2 cellular contexts compared by ENCODE assay signal in the genomic region with DNA sequence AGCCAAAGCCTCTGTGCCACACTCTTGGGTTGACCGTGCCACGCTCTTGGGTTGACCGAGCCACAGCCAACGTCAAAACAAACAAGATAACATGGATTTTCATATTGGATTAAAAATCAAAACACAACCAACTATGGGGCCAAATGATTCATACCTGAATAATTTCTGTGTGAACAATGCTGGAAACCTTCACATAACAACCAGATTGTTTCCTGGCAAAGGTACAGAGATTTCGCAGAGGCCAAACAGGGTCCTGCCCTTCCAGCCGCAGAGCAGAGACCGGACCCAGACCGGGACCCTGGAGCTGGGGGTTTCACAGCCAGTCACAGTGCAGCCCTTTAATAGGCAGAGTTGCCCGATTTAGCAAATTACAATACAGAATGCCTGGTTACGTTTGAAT.
TF ChIP-seq lines count a peak whose summit lies in the region.

No MANE protein-coding gene starts in this region.

TF ChIP-seq in IMR-90, 13 proteins besides CTCF, POLR2A, EP300 and RAD21:
- TF ChIP-seq FOS (IDR thresholded peaks at IDR 0.05; ENCODE audit: low read depth, low read length), result no peak
- TF ChIP-seq, protein P1, sequence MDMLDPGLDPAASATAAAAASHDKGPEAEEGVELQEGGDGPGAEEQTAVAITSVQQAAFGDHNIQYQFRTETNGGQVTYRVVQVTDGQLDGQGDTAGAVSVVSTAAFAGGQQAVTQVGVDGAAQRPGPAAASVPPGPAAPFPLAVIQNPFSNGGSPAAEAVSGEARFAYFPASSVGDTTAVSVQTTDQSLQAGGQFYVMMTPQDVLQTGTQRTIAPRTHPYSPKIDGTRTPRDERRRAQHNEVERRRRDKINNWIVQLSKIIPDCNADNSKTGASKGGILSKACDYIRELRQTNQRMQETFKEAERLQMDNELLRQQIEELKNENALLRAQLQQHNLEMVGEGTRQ (IDR thresholded peaks at IDR 0.05; ENCODE audit: low read depth, low read length), result no peak
- no peak for TF ChIP-seq MAFK (IDR thresholded peaks at IDR 0.05; ENCODE audit: low read depth, low read length)
- no peak for TF ChIP-seq NFE2L2 (IDR thresholded peaks at IDR 0.05; ENCODE audit: low read depth, low read length)
- TF ChIP-seq SMC3 (IDR thresholded peaks at IDR 0.05; ENCODE audit: low read depth, low read length), result no peak
- no peak for TF ChIP-seq CEBPB (IDR thresholded peaks at IDR 0.05; ENCODE audit: low read depth, low read length)
- no peak for TF ChIP-seq MAZ (IDR thresholded peaks at IDR 0.05; ENCODE audit: borderline replicate concordance, low read depth, low read length)
- no peak for TF ChIP-seq CHD1 (IDR thresholded peaks at IDR 0.05; ENCODE audit: low read depth, low read length)
- TF ChIP-seq RFX5 (IDR thresholded peaks at IDR 0.05; ENCODE audit: low read depth, low read length), result no peak
- no peak for TF ChIP-seq RCOR1 (IDR thresholded peaks at IDR 0.05; ENCODE audit: insufficient replicate concordance, low read length)
- TF ChIP-seq, protein P2, sequence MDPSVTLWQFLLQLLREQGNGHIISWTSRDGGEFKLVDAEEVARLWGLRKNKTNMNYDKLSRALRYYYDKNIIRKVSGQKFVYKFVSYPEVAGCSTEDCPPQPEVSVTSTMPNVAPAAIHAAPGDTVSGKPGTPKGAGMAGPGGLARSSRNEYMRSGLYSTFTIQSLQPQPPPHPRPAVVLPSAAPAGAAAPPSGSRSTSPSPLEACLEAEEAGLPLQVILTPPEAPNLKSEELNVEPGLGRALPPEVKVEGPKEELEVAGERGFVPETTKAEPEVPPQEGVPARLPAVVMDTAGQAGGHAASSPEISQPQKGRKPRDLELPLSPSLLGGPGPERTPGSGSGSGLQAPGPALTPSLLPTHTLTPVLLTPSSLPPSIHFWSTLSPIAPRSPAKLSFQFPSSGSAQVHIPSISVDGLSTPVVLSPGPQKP (IDR thresholded peaks at IDR 0.05; ENCODE audit: borderline replicate concordance, low read depth, low read length), result no peak
- TF ChIP-seq MXI1 (IDR thresholded peaks at IDR 0.05; ENCODE audit: borderline replicate concordance, low read depth, low read length), result no peak
- TF ChIP-seq BHLHE40 (IDR thresholded peaks at IDR 0.05; ENCODE audit: low read depth, low read length), result no peak

TF ChIP-seq in GM23338, 12 proteins besides CTCF, POLR2A, EP300 and RAD21:
- TF ChIP-seq ZNF331 (CRISPR knock-in tag; IDR thresholded peaks at IDR 0.05; ENCODE audit: low read depth) (no peak), POLR2AphosphoS5 (IDR thresholded peaks at IDR 0.05; ENCODE audit: low read depth) (no peak), CREB1 (CRISPR knock-in tag; IDR thresholded peaks at IDR 0.05; ENCODE audit: low read depth) (no peak), EZH2phosphoT487 (IDR thresholded peaks at IDR 0.05; ENCODE audit: unreplicated experiment) (no peak), EZH2 (IDR thresholded peaks at IDR 0.05; ENCODE audit: low read depth, unreplicated experiment) (no peak), NANOG (IDR thresholded peaks at IDR 0.05; ENCODE audit: borderline replicate concordance) (no peak), JUNB (IDR thresholded peaks at IDR 0.05; ENCODE audit: unreplicated experiment) (no peak), STAT1 (IDR thresholded peaks at IDR 0.05; ENCODE audit: unreplicated experiment) (no peak), ZNF114 (CRISPR knock-in tag; IDR thresholded peaks at IDR 0.05) (no peak)
- TF ChIP-seq, protein P3, sequence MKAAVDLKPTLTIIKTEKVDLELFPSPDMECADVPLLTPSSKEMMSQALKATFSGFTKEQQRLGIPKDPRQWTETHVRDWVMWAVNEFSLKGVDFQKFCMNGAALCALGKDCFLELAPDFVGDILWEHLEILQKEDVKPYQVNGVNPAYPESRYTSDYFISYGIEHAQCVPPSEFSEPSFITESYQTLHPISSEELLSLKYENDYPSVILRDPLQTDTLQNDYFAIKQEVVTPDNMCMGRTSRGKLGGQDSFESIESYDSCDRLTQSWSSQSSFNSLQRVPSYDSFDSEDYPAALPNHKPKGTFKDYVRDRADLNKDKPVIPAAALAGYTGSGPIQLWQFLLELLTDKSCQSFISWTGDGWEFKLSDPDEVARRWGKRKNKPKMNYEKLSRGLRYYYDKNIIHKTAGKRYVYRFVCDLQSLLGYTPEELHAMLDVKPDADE (IDR thresholded peaks at IDR 0.05), result no peak
- TF ChIP-seq, protein P4, sequence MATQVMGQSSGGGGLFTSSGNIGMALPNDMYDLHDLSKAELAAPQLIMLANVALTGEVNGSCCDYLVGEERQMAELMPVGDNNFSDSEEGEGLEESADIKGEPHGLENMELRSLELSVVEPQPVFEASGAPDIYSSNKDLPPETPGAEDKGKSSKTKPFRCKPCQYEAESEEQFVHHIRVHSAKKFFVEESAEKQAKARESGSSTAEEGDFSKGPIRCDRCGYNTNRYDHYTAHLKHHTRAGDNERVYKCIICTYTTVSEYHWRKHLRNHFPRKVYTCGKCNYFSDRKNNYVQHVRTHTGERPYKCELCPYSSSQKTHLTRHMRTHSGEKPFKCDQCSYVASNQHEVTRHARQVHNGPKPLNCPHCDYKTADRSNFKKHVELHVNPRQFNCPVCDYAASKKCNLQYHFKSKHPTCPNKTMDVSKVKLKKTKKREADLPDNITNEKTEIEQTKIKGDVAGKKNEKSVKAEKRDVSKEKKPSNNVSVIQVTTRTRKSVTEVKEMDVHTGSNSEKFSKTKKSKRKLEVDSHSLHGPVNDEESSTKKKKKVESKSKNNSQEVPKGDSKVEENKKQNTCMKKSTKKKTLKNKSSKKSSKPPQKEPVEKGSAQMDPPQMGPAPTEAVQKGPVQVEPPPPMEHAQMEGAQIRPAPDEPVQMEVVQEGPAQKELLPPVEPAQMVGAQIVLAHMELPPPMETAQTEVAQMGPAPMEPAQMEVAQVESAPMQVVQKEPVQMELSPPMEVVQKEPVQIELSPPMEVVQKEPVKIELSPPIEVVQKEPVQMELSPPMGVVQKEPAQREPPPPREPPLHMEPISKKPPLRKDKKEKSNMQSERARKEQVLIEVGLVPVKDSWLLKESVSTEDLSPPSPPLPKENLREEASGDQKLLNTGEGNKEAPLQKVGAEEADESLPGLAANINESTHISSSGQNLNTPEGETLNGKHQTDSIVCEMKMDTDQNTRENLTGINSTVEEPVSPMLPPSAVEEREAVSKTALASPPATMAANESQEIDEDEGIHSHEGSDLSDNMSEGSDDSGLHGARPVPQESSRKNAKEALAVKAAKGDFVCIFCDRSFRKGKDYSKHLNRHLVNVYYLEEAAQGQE (IDR thresholded peaks at IDR 0.05; ENCODE audit: unreplicated experiment), result no peak
- TF ChIP-seq, protein P5, sequence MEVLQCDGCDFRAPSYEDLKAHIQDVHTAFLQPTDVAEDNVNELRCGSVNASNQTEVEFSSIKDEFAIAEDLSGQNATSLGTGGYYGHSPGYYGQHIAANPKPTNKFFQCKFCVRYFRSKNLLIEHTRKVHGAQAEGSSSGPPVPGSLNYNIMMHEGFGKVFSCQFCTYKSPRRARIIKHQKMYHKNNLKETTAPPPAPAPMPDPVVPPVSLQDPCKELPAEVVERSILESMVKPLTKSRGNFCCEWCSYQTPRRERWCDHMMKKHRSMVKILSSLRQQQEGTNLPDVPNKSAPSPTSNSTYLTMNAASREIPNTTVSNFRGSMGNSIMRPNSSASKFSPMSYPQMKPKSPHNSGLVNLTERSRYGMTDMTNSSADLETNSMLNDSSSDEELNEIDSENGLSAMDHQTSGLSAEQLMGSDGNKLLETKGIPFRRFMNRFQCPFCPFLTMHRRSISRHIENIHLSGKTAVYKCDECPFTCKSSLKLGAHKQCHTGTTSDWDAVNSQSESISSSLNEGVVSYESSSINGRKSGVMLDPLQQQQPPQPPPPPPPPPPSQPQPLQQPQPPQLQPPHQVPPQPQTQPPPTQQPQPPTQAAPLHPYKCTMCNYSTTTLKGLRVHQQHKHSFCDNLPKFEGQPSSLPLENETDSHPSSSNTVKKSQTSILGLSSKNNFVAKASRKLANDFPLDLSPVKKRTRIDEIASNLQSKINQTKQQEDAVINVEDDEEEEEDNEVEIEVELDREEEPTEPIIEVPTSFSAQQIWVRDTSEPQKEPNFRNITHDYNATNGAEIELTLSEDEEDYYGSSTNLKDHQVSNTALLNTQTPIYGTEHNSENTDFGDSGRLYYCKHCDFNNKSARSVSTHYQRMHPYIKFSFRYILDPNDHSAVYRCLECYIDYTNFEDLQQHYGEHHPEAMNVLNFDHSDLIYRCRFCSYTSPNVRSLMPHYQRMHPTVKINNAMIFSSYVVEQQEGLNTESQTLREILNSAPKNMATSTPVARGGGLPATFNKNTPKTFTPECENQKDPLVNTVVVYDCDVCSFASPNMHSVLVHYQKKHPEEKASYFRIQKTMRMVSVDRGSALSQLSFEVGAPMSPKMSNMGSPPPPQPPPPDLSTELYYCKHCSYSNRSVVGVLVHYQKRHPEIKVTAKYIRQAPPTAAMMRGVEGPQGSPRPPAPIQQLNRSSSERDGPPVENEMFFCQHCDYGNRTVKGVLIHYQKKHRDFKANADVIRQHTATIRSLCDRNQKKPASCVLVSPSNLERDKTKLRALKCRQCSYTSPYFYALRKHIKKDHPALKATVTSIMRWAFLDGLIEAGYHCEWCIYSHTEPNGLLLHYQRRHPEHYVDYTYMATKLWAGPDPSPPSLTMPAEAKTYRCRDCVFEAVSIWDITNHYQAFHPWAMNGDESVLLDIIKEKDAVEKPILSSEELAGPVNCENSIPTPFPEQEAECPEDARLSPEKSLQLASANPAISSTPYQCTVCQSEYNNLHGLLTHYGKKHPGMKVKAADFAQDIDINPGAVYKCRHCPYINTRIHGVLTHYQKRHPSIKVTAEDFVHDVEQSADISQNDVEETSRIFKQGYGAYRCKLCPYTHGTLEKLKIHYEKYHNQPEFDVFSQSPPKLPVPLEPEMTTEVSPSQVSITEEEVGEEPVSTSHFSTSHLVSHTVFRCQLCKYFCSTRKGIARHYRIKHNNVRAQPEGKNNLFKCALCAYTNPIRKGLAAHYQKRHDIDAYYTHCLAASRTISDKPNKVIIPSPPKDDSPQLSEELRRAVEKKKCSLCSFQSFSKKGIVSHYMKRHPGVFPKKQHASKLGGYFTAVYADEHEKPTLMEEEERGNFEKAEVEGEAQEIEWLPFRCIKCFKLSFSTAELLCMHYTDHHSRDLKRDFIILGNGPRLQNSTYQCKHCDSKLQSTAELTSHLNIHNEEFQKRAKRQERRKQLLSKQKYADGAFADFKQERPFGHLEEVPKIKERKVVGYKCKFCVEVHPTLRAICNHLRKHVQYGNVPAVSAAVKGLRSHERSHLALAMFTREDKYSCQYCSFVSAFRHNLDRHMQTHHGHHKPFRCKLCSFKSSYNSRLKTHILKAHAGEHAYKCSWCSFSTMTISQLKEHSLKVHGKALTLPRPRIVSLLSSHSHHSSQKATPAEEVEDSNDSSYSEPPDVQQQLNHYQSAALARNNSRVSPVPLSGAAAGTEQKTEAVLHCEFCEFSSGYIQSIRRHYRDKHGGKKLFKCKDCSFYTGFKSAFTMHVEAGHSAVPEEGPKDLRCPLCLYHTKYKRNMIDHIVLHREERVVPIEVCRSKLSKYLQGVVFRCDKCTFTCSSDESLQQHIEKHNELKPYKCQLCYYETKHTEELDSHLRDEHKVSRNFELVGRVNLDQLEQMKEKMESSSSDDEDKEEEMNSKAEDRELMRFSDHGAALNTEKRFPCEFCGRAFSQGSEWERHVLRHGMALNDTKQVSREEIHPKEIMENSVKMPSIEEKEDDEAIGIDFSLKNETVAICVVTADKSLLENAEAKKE (CRISPR knock-in tag; IDR thresholded peaks at IDR 0.05), result no peak
TF ChIP-seq in GM23338: peak in this region for 0.
